ENCODE assay signal across 8 cellular contexts in genomic region chr2:108593547-108594098, GRCh38. TPM values are rescaled to one million over a fixed set of nuclear protein-coding genes. Genes with fewer than 3 reads are reported as not detected.
DNase-seq lines count a peak whose midpoint lies in the region; ATAC-seq, FAIRE-seq and TF ChIP-seq lines count a peak whose summit lies in the region.

No MANE protein-coding gene starts in this region.

- H3K27ac ChIP-seq in gastroesophageal sphincter = peak overlapping the region; percentile 65 to 79 (median 70)
- H3K27ac ChIP-seq in thyroid gland = peak overlapping the region in 2 of 3 donors; percentile 46 to 57

- no peak for TF ChIP-seq EP300 in gastroesophageal sphincter (IDR thresholded peaks at IDR 0.05)

- H3K9me3 ChIP-seq in gastroesophageal sphincter (no peaks in the 10 kb centered on the region), thyroid gland (no peaks in the 10 kb centered on the region)

- H3K27me3 ChIP-seq in gastroesophageal sphincter (no peaks in the 10 kb centered on the region), thyroid gland (no peaks in the 10 kb centered on the region)

- intact Hi-C loops in thyroid gland (cut with DNase I) (no loop called here), lower leg skin (cut with DNase I; ENCODE audit: low total_unique reads) (no loop called here)

- TF ChIP-seq POLR2A in gastroesophageal sphincter (IDR thresholded peaks at IDR 0.05) = no peak
- no peak for TF ChIP-seq POLR2A in thyroid gland (IDR thresholded peaks at IDR 0.05)
- TF ChIP-seq POLR2A in lower leg skin (IDR thresholded peaks at IDR 0.05) = no peak

- no peaks in the 10 kb centered on the region for H3K27me3 Mint-ChIP-seq in activated naive CD8-positive, alpha-beta T cell
- no peaks in the 10 kb centered on the region for H3K27me3 Mint-ChIP-seq in activated naive CD8-positive, alpha-beta T cell treated with anti-CD3 and anti-CD28 coated beads for 36 hours

- peak; percentile 59 for ATAC-seq in SK-N-SH treated with all-trans-retinoic acid at 6 μM for 48 hours
- ATAC-seq in gastroesophageal sphincter = peak; percentile 9

- H3K36me3 Mint-ChIP-seq in activated naive CD8-positive, alpha-beta T cell = peaks cover 5% of the 10 kb centered on the region
- H3K36me3 Mint-ChIP-seq in activated naive CD8-positive, alpha-beta T cell treated with anti-CD3 and anti-CD28 coated beads for 36 hours = no peaks in the 10 kb centered on the region

- H3K4me3 ChIP-seq in gastroesophageal sphincter (no peak overlapping the region), thyroid gland (replicated peaks in 1 of 3) (no peak overlapping the region), lower leg skin (ENCODE audit: low read depth, poor library complexity, severe bottlenecking) (no peak overlapping the region)

- no peak for FAIRE-seq in GM19239 (lab: Jason Lieb, UNC)

- peaks cover 45% of the 10 kb centered on the region for H3K4me1 Mint-ChIP-seq in activated naive CD8-positive, alpha-beta T cell (ENCODE audit: low read depth)
- H3K4me1 Mint-ChIP-seq in activated naive CD8-positive, alpha-beta T cell treated with anti-CD3 and anti-CD28 coated beads for 36 hours = peaks cover 55% of the 10 kb centered on the region

- DNase-seq in activated naive CD8-positive, alpha-beta T cell treated with anti-CD3 and anti-CD28 coated beads for 36 hours = no peak
- DNase-seq in thyroid gland (no peak), GM19239 (ENCODE audit: insufficient read length, low spot score) (no peak), lower leg skin (ENCODE audit: low spot score in 2 of 2) (no peak)
- DNase-seq in stimulated activated CD4-positive, alpha-beta T cell treated with anti-CD3 and anti-CD28 coated beads, Interleukin-2, amount 100 ng/mL, for 24 hours = no peak

- H3K9me3 Mint-ChIP-seq in activated naive CD8-positive, alpha-beta T cell (ENCODE audit: low read depth) = no peaks in the 10 kb centered on the region
- no peaks in the 10 kb centered on the region for H3K9me3 Mint-ChIP-seq in activated naive CD8-positive, alpha-beta T cell treated with anti-CD3 and anti-CD28 coated beads for 36 hours

- no peaks in the 10 kb centered on the region for H3K36me3 ChIP-seq in gastroesophageal sphincter
- no peaks in the 10 kb centered on the region for H3K36me3 ChIP-seq in thyroid gland

- TF ChIP-seq CTCF in gastroesophageal sphincter (IDR thresholded peaks at IDR 0.05) (peak in 3 of 4 experiments; percentile 7 to 22 (median 19)), thyroid gland (IDR thresholded peaks at IDR 0.05) (no peak), lower leg skin (IDR thresholded peaks at IDR 0.05) (no peak)

- H3K27ac Mint-ChIP-seq in activated naive CD8-positive, alpha-beta T cell = peak overlapping the region; percentile 4
- H3K27ac Mint-ChIP-seq in activated naive CD8-positive, alpha-beta T cell treated with anti-CD3 and anti-CD28 coated beads for 36 hours = no peak overlapping the region

- H3K4me3 Mint-ChIP-seq in activated naive CD8-positive, alpha-beta T cell = no peak overlapping the region
- no peak overlapping the region for H3K4me3 Mint-ChIP-seq in activated naive CD8-positive, alpha-beta T cell treated with anti-CD3 and anti-CD28 coated beads for 36 hours

- H3K4me1 ChIP-seq in gastroesophageal sphincter = peaks cover 29 to 91% (median 41%) of the 10 kb centered on the region in 3 donors
- peaks cover 11 to 27% of the 10 kb centered on the region in 2 donors for H3K4me1 ChIP-seq in thyroid gland

TF ChIP-seq in SK-N-SH treated with all-trans-retinoic acid at 6 μM for 48 hours, 23 proteins besides CTCF, POLR2A, EP300 and RAD21:
- TF ChIP-seq, protein P1, sequence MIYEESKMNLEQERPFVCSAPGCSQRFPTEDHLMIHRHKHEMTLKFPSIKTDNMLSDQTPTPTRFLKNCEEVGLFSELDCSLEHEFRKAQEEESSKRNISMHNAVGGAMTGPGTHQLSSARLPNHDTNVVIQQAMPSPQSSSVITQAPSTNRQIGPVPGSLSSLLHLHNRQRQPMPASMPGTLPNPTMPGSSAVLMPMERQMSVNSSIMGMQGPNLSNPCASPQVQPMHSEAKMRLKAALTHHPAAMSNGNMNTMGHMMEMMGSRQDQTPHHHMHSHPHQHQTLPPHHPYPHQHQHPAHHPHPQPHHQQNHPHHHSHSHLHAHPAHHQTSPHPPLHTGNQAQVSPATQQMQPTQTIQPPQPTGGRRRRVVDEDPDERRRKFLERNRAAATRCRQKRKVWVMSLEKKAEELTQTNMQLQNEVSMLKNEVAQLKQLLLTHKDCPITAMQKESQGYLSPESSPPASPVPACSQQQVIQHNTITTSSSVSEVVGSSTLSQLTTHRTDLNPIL (CRISPR knock-in tag; IDR thresholded peaks at IDR 0.05; ENCODE audit: low read depth) = 0 out of 2 replicates have a peak, but pooled peaks have one; percentile 21
- TF ChIP-seq ISL1 (CRISPR knock-in tag; IDR thresholded peaks at IDR 0.05) (peak; percentile 46), GLIS3 (CRISPR knock-in tag; IDR thresholded peaks at IDR 0.05) (no peak)

RNA-seq across cellular contexts. Expression of gene LIMS1, which starts 59.4 kb away (rescaled TPM):
- 10 to 100 TPM; 39.6 to 44.9 TPM for total RNA-seq in activated naive CD8-positive, alpha-beta T cell treated with anti-CD3 and anti-CD28 coated beads for 36 hours
- total RNA-seq in gastroesophageal sphincter = 100 to 1,000 TPM in 3 of 4 donors, 10 to 100 TPM in 1; 79.6 to 119 (median 116) TPM
- total RNA-seq in thyroid gland = 100 to 1,000 TPM in 2 of 4 donors, 10 to 100 TPM in 2; 73.1 to 117 (median 92.5) TPM
- 10 to 100 TPM; 43.6 to 89.3 (median 59.6) TPM for total RNA-seq in lower leg skin

Comparison
In these comparisons a context has a peak if more than half of its experiments do, and no peak if none do; other contexts are left out.
1. CTCF ChIP-seq: peak in gastroesophageal sphincter (3 of 4); none in thyroid gland (0 of 6) and lower leg skin (0 of 3).